ENCODE assay signal across 8 cellular contexts in genomic region chr3:115790759-115791158, GRCh38.
DNase-seq lines count a peak whose midpoint lies in the region; ATAC-seq lines count a peak whose summit lies in the region.

No MANE protein-coding gene starts in this region.

- peaks cover 4% of the 10 kb centered on the region for H3K27me3 Mint-ChIP-seq in activated T-cell treated with anti-CD3 and anti-CD28 coated beads, Interleukin-2, amount 50 U/mL, for 72 hours (ENCODE audit: low read depth)

- ATAC-seq in GM18502 (IDR thresholded peaks at IDR 0.05; ENCODE audit: poor library complexity, unreplicated experiment) (peak; percentile 62), HG02973 (IDR thresholded peaks at IDR 0.05; ENCODE audit: unreplicated experiment) (no peak), HG03571 (IDR thresholded peaks at IDR 0.05; ENCODE audit: unreplicated experiment) (no peak)
- peak; percentile 98 for ATAC-seq in activated T-cell treated with anti-CD3 and anti-CD28 coated beads, Interleukin-2, amount 50 U/mL, for 72 hours (replicated peaks in 1 of 2)
- peak; percentile 97 for ATAC-seq in stimulated activated effector memory CD8-positive, alpha-beta T cell treated with anti-CD3 and anti-CD28 coated beads, Interleukin-12 subunit alpha, Interleukin-12 subunit beta, amount 100 ng/mL, for 72 hours

- H3K27ac Mint-ChIP-seq in activated T-cell treated with anti-CD3 and anti-CD28 coated beads, Interleukin-2, amount 50 U/mL, for 72 hours, result no peak overlapping the region
- no peak overlapping the region for H3K27ac Mint-ChIP-seq in stimulated activated effector memory CD8-positive, alpha-beta T cell treated with anti-CD3 and anti-CD28 coated beads, Interleukin-12 subunit alpha, Interleukin-12 subunit beta, amount 100 ng/mL, for 72 hours

- H3K36me3 Mint-ChIP-seq in activated T-cell treated with anti-CD3 and anti-CD28 coated beads, Interleukin-2, amount 50 U/mL, for 72 hours (ENCODE audit: insufficient read depth in 2 of 2), result no peaks in the 10 kb centered on the region
- no peaks in the 10 kb centered on the region for H3K36me3 Mint-ChIP-seq in stimulated activated effector memory CD8-positive, alpha-beta T cell treated with anti-CD3 and anti-CD28 coated beads, Interleukin-12 subunit alpha, Interleukin-12 subunit beta, amount 100 ng/mL, for 72 hours

- H3K9me3 Mint-ChIP-seq in activated T-cell treated with anti-CD3 and anti-CD28 coated beads, Interleukin-2, amount 50 U/mL, for 72 hours, result peaks cover 0 to 2% of the 10 kb centered on the region in 2 donors
- no peaks in the 10 kb centered on the region for H3K9me3 Mint-ChIP-seq in stimulated activated effector memory CD8-positive, alpha-beta T cell treated with anti-CD3 and anti-CD28 coated beads, Interleukin-12 subunit alpha, Interleukin-12 subunit beta, amount 100 ng/mL, for 72 hours

- DNase-seq in LHCN-M2 (ENCODE audit: low read depth), result peak; percentile 98
- peak; percentile 67 to 79 for DNase-seq in activated T-cell treated with anti-CD3 and anti-CD28 coated beads, Interleukin-2, amount 50 U/mL, for 72 hours
- peak; percentile 99 for DNase-seq in iris pigment epithelial cell (ENCODE audit: low read depth)
- DNase-seq in stimulated activated effector memory CD8-positive, alpha-beta T cell treated with anti-CD3 and anti-CD28 coated beads, Interleukin-12 subunit alpha, Interleukin-12 subunit beta, amount 100 ng/mL, for 72 hours (ENCODE audit: low spot score in 2 of 2), result peak; percentile 9 to 69
- no peak for DNase-seq in DMS79 (lab: John Stamatoyannopoulos, UW)

- H3K4me3 Mint-ChIP-seq in activated T-cell treated with anti-CD3 and anti-CD28 coated beads, Interleukin-2, amount 50 U/mL, for 72 hours, result peak overlapping the region; percentile 49 to 53
- no peak overlapping the region for H3K4me3 Mint-ChIP-seq in stimulated activated effector memory CD8-positive, alpha-beta T cell treated with anti-CD3 and anti-CD28 coated beads, Interleukin-12 subunit alpha, Interleukin-12 subunit beta, amount 100 ng/mL, for 72 hours

- H3K4me1 Mint-ChIP-seq in activated T-cell treated with anti-CD3 and anti-CD28 coated beads, Interleukin-2, amount 50 U/mL, for 72 hours (ENCODE audit: low read depth), result peaks cover 48% of the 10 kb centered on the region
- peaks cover 36% of the 10 kb centered on the region for H3K4me1 Mint-ChIP-seq in stimulated activated effector memory CD8-positive, alpha-beta T cell treated with anti-CD3 and anti-CD28 coated beads, Interleukin-12 subunit alpha, Interleukin-12 subunit beta, amount 100 ng/mL, for 72 hours

Comparison
In these comparisons a context has a peak if more than half of its experiments do, and no peak if none do; other contexts are left out.
1. ATAC-seq: peak in GM18502 (single experiment), activated T-cell treated with anti-CD3 and anti-CD28 coated beads, Interleukin-2, amount 50 U/mL, for 72 hours (2 of 2) and stimulated activated effector memory CD8-positive, alpha-beta T cell treated with anti-CD3 and anti-CD28 coated beads, Interleukin-12 subunit alpha, Interleukin-12 subunit beta, amount 100 ng/mL, for 72 hours (single experiment); none in HG02973 (single experiment) and HG03571 (single experiment).